ENCODE assay signal across 21 cellular contexts in genomic region chr10:110544958-110545537, GRCh38. TPM values are rescaled to one million over a fixed set of nuclear protein-coding genes. Genes with fewer than 3 reads are reported as not detected.
DNase-seq lines count a peak whose midpoint lies in the region; TF ChIP-seq lines count a peak whose summit lies in the region.
"Had no signal": no experiment of that assay in that cellular context is flagged by ENCODE, and none has a peak within 500 bp of the region (broad histone marks: within the 10 kb centered on the region; RNA-seq: fewer than 3 reads in every experiment).

No MANE protein-coding gene starts in this region.

- no peak overlapping the region for H3K4me3 ChIP-seq in OCI-LY7 (ENCODE audit: low read depth, low read length, poor library complexity, severe bottlenecking)
- H3K4me3 ChIP-seq: adrenal gland, prostate gland, uterus had no signal

- no peak overlapping the region for H2AFZ ChIP-seq in OCI-LY7 (ENCODE audit: low read length)

- no peak overlapping the region for H3K27ac ChIP-seq in OCI-LY7 (ENCODE audit: low read depth, low read length, poor library complexity, severe bottlenecking)
- H3K27ac ChIP-seq: C4-2B, prostate gland, RWPE1, uterus had no signal

- peaks cover 15% of the 10 kb centered on the region for H3K4me1 ChIP-seq in OCI-LY7 (ENCODE audit: insufficient read depth, low read length, poor library complexity, severe bottlenecking)
- H3K4me1 ChIP-seq: adrenal gland, prostate gland, uterus had no signal

- H3K79me2 ChIP-seq in OCI-LY7 (ENCODE audit: insufficient read depth, low read depth, low read length): no peaks in the 10 kb centered on the region

- BruUV-seq in OCI-LY7 (replicated peaks; lab: Mats Ljungman, UMichigan): no TSS peak

- H4K20me1 ChIP-seq in OCI-LY7 (ENCODE audit: insufficient read depth, low read length): no peaks in the 10 kb centered on the region

- no peak for TF ChIP-seq CTCF in OCI-LY7 (conservative IDR thresholded peaks at IDR 0.05; ENCODE audit: low read length)

- POLR2A ChIA-PET in OCI-LY7 (lab: Charles Lee): interaction anchor here (0.5 to 3.0 kb wide), 7 partner anchors 10 to 239 kb away, joined by 3 to 18 read pairs (median 3); no protein-coding TSS in a partner anchor

- CTCF ChIA-PET in OCI-LY7 (lab: Charles Lee; ENCODE audit: unreplicated experiment): interaction anchor here (0.9 to 1.1 kb wide), 2 partner anchors 191 to 234 kb away, joined by 3 to 4 read pairs; no protein-coding TSS in a partner anchor

- no peaks in the 10 kb centered on the region for H3K9me3 ChIP-seq in OCI-LY7 (ENCODE audit: low read length)
- H3K9me3 ChIP-seq: adrenal gland, prostate gland, uterus had no signal

- intact Hi-C loops in OCI-LY7 (cut with micrococcal nuclease; ENCODE audit: unreplicated experiment): loop anchor here (5.0 kb wide), 1 partner anchor 83 kb away; no protein-coding TSS in a partner anchor

- peak; percentile 32 for DNase-seq in SKM-1 treated with dmso at 0.1 percent for 144 hours (lab: John Stamatoyannopoulos, UW; ENCODE audit: unreplicated experiment)
- DNase-seq in SKM-1 (lab: John Stamatoyannopoulos, UW; ENCODE audit: unreplicated experiment): no peak
- DNase-seq in NCI-H226: peak; percentile 38
- DNase-seq in fibroblast of peridontal ligament (ENCODE audit: extremely low read depth): peak; percentile 76
- DNase-seq in renal cortical epithelial cell (ENCODE audit: low read depth): peak; percentile 83
- no peak for DNase-seq in NCI-H446 (lab: John Stamatoyannopoulos, UW)
- DNase-seq in DMS53 treated with DMSO at 0.1 percent for 48 hours (lab: John Stamatoyannopoulos, UW; ENCODE audit: unreplicated experiment): no peak
- no peak for DNase-seq in OCI-LY7 (ENCODE audit: low spot score)
- DNase-seq: 8988T; activated CD4-positive, alpha-beta T cell treated with anti-CD3 and anti-CD28 coated beads for 4 hours; activated effector memory CD4-positive, alpha-beta T cell treated with Interleukin-2 at 50 U/mL for 16 hours; adrenal gland; caudate nucleus; naive thymus-derived CD4-positive, alpha-beta T cell; NCI-H2029 treated with DMSO at 0.1 percent for 48 hours; NCI-H510A; small intestine; uterus had no signal

- no peak overlapping the region for H3K4me2 ChIP-seq in OCI-LY7 (ENCODE audit: low read length)

- no peaks in the 10 kb centered on the region for H3K36me3 ChIP-seq in OCI-LY7 (ENCODE audit: insufficient read depth, low read length)
- H3K36me3 ChIP-seq: adrenal gland, prostate gland, uterus had no signal

- H3K9me2 ChIP-seq in OCI-LY7 (ENCODE audit: insufficient read depth, low read length): no peaks in the 10 kb centered on the region

RNA-seq across cellular contexts. Expression of gene SMC3, which starts 22.4 kb away (rescaled TPM):
- total RNA-seq in renal cortical epithelial cell: 20.1 and 39.3 TPM in 2 replicates
- 38.4 and 50.0 TPM in 2 replicates for total RNA-seq in OCI-LY7 (2014; rRNA removed; shearing (Covaris generic))
- total RNA-seq in OCI-LY7 (2022): 73.4 and 83.6 TPM in 2 replicates

RNA-seq across cellular contexts. Expression of gene DUSP5, which starts 47.3 kb away (rescaled TPM):
- total RNA-seq in renal cortical epithelial cell (8.2 and 62.2 TPM in 2 replicates), OCI-LY7 (2022) (0.28 and 0.97 TPM in 2 replicates)
- total RNA-seq in OCI-LY7 (2014; rRNA removed; shearing (Covaris generic)): 0.06 and 0.08 TPM in 2 replicates

Comparison
In these comparisons a context has a peak if more than half of its experiments do, and no peak if none do; other contexts are left out.
1. DNase-seq: peak in SKM-1 treated with dmso at 0.1 percent for 144 hours (single experiment), NCI-H226 (single experiment), fibroblast of peridontal ligament (single experiment) and renal cortical epithelial cell (single experiment); none in SKM-1 (single experiment), NCI-H446 (0 of 2), DMS53 treated with DMSO at 0.1 percent for 48 hours (single experiment) and OCI-LY7 (single experiment).